Comparison of ENCODE assay signal across 1 cellular context in the genomic region with DNA sequence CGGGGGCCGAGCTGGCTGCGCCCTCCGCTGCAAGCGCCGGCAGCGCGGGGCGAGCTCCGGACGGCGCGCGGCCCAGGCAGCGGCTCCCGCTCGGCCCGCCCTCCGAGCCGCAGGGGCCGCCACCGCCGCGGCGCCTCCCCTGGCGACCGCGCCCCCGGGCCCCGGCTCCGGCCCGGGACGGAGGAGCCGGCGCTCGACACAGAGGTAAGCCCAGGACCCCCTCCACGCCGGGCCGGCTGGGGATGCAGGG.
TF ChIP-seq lines count a peak whose summit lies in the region.

No MANE protein-coding gene starts in this region.

TF ChIP-seq in IMR-90, 13 proteins besides CTCF, POLR2A, EP300 and RAD21 (continued from another document):
- TF ChIP-seq CHD1 (IDR thresholded peaks at IDR 0.05; ENCODE audit: low read depth, low read length) (no peak), BHLHE40 (IDR thresholded peaks at IDR 0.05; ENCODE audit: low read depth, low read length) (no peak)
